In the genomic region with DNA sequence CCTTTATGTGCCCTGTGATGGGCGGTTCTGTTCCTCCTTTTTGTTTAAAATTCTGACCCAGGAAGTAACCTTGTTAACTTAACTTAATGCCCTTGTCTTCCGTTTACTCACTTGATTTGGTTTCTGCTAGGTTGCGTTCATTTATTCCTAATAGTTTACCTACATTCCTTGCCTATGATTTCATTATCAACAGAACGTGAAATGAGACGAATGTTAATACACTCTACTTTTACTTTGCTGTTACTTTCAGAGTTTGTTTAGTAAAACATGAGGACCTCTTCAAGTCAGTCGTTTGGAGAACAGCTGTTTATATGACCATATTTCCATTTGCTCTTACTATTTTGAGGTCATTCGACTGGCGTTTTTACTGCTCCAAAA, we compare ENCODE assay signal across 1 cellular context.
TF ChIP-seq lines count a peak whose summit lies in the region.

No MANE protein-coding gene starts in this region.

TF ChIP-seq in GM23338, 12 proteins besides CTCF, POLR2A, EP300 and RAD21 (continued from another document):
- TF ChIP-seq, protein P1, sequence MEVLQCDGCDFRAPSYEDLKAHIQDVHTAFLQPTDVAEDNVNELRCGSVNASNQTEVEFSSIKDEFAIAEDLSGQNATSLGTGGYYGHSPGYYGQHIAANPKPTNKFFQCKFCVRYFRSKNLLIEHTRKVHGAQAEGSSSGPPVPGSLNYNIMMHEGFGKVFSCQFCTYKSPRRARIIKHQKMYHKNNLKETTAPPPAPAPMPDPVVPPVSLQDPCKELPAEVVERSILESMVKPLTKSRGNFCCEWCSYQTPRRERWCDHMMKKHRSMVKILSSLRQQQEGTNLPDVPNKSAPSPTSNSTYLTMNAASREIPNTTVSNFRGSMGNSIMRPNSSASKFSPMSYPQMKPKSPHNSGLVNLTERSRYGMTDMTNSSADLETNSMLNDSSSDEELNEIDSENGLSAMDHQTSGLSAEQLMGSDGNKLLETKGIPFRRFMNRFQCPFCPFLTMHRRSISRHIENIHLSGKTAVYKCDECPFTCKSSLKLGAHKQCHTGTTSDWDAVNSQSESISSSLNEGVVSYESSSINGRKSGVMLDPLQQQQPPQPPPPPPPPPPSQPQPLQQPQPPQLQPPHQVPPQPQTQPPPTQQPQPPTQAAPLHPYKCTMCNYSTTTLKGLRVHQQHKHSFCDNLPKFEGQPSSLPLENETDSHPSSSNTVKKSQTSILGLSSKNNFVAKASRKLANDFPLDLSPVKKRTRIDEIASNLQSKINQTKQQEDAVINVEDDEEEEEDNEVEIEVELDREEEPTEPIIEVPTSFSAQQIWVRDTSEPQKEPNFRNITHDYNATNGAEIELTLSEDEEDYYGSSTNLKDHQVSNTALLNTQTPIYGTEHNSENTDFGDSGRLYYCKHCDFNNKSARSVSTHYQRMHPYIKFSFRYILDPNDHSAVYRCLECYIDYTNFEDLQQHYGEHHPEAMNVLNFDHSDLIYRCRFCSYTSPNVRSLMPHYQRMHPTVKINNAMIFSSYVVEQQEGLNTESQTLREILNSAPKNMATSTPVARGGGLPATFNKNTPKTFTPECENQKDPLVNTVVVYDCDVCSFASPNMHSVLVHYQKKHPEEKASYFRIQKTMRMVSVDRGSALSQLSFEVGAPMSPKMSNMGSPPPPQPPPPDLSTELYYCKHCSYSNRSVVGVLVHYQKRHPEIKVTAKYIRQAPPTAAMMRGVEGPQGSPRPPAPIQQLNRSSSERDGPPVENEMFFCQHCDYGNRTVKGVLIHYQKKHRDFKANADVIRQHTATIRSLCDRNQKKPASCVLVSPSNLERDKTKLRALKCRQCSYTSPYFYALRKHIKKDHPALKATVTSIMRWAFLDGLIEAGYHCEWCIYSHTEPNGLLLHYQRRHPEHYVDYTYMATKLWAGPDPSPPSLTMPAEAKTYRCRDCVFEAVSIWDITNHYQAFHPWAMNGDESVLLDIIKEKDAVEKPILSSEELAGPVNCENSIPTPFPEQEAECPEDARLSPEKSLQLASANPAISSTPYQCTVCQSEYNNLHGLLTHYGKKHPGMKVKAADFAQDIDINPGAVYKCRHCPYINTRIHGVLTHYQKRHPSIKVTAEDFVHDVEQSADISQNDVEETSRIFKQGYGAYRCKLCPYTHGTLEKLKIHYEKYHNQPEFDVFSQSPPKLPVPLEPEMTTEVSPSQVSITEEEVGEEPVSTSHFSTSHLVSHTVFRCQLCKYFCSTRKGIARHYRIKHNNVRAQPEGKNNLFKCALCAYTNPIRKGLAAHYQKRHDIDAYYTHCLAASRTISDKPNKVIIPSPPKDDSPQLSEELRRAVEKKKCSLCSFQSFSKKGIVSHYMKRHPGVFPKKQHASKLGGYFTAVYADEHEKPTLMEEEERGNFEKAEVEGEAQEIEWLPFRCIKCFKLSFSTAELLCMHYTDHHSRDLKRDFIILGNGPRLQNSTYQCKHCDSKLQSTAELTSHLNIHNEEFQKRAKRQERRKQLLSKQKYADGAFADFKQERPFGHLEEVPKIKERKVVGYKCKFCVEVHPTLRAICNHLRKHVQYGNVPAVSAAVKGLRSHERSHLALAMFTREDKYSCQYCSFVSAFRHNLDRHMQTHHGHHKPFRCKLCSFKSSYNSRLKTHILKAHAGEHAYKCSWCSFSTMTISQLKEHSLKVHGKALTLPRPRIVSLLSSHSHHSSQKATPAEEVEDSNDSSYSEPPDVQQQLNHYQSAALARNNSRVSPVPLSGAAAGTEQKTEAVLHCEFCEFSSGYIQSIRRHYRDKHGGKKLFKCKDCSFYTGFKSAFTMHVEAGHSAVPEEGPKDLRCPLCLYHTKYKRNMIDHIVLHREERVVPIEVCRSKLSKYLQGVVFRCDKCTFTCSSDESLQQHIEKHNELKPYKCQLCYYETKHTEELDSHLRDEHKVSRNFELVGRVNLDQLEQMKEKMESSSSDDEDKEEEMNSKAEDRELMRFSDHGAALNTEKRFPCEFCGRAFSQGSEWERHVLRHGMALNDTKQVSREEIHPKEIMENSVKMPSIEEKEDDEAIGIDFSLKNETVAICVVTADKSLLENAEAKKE (CRISPR knock-in tag; IDR thresholded peaks at IDR 0.05), result no peak
- no peak for TF ChIP-seq EZH2 (IDR thresholded peaks at IDR 0.05; ENCODE audit: low read depth, unreplicated experiment)
